In genomic region chrX:64205735-64206491, GRCh38 we compare ENCODE assay signal across 1 cellular context.
TF ChIP-seq lines count a peak whose summit lies in the region.

No MANE protein-coding gene starts in this region.

TF ChIP-seq in SK-N-SH, 30 proteins besides CTCF, POLR2A, EP300 and RAD21 (continued from another document):
- TF ChIP-seq IRF3 (IDR thresholded peaks at IDR 0.05; ENCODE audit: low read depth, low read length) = 0 out of 2 replicates have a peak, but pooled peaks have one; percentile 30
- TF ChIP-seq SMC3 (IDR thresholded peaks at IDR 0.05; ENCODE audit: low read depth, low read length) = peak; percentile 36; the same call in 1 of the 2 replicates
- TF ChIP-seq MXI1 (IDR thresholded peaks at IDR 0.05; ENCODE audit: low read depth, low read length) = peak; percentile 37; the same call in 1 of the 2 replicates
- peak; percentile 76 for TF ChIP-seq POLR2AphosphoS5 (IDR thresholded peaks at IDR 0.05; ENCODE audit: low read depth, low read length)
- 0 out of 2 replicates have a peak, but pooled peaks have one; percentile 19 for TF ChIP-seq TAF1 (IDR thresholded peaks at IDR 0.05; ENCODE audit: borderline replicate concordance, low read depth, low read length)
- TF ChIP-seq USF2 (IDR thresholded peaks at IDR 0.05; ENCODE audit: borderline replicate concordance, low read depth, low read length) = no peak
- no peak; the same call in 1 of the 2 replicates for TF ChIP-seq FOSL2 (IDR thresholded peaks at IDR 0.05; ENCODE audit: borderline replicate concordance, low read depth)
TF ChIP-seq in SK-N-SH: peak in this region for 10.
